Comparison of ENCODE assay signal across 19 cellular contexts in genomic region chr17:37283414-37283961, GRCh38.
"Had no signal": no experiment of that assay in that cellular context is flagged by ENCODE, and none has a peak within 500 bp of the region (broad histone marks: within the 10 kb centered on the region; RNA-seq: fewer than 3 reads in every experiment).

No MANE protein-coding gene starts in this region.

- H3K36me3 ChIP-seq: ascending aorta, neural progenitor cell, thyroid gland had no signal

- DNase-seq: activated CD4-positive, alpha-beta T cell treated with anti-CD3 and anti-CD28 coated beads, Interleukin-2, amount 50 U/mL, for 48 hours; activated naive CD4-positive, alpha-beta T cell treated with Interleukin-2 at 50 U/mL for 16 hours; caudate nucleus; effector CD4-positive, alpha-beta T cell; head of caudate nucleus; lower lobe of right lung; midbrain; posterior cingulate gyrus; retina; stimulated activated CD4-positive, alpha-beta T cell treated with anti-CD3 and anti-CD28 coated beads, Interleukin-4, amount 100 ng/mL, for 1 hour; stimulated activated naive B cell treated with anti-CD40 and anti-IgM and Interleukin-4, amounts not matched to agents 10 μg/mL and 1 μg/mL and 100 μg/mL, for 72 hours; T-helper 1 cell; T1000; thyroid gland had no signal

- H3K4me1 Mint-ChIP-seq: activated T-helper 17 cell treated with anti-CD3 and anti-CD28 coated beads, Interleukin-2, amount 50 U/mL, for 72 hours; stimulated activated naive B cell treated with anti-CD40 and anti-IgM and Interleukin-4, amounts not matched to agents 10 μg/mL and 1 μg/mL and 100 μg/mL, for 72 hours had no signal

- H3K9me3 ChIP-seq: ascending aorta, esophagus muscularis mucosa, lower lobe of right lung, thyroid gland had no signal

- ATAC-seq: activated T-helper 17 cell treated with anti-CD3 and anti-CD28 coated beads, Interleukin-2, amount 50 U/mL, for 72 hours; stimulated activated naive B cell treated with anti-CD40 and anti-IgM and Interleukin-4, amounts not matched to agents 10 μg/mL and 1 μg/mL and 100 μg/mL, for 72 hours had no signal

- H3K27ac Mint-ChIP-seq: activated T-helper 17 cell treated with anti-CD3 and anti-CD28 coated beads, Interleukin-2, amount 50 U/mL, for 72 hours; stimulated activated naive B cell treated with anti-CD40 and anti-IgM and Interleukin-4, amounts not matched to agents 10 μg/mL and 1 μg/mL and 100 μg/mL, for 72 hours had no signal

- H3K27me3 ChIP-seq: ascending aorta, esophagus muscularis mucosa, neural progenitor cell, thyroid gland had no signal

- H3K27ac ChIP-seq: ascending aorta, coronary artery, esophagus muscularis mucosa, lower lobe of right lung, neural progenitor cell, thyroid gland had no signal

- H3K27me3 Mint-ChIP-seq: activated T-helper 17 cell treated with anti-CD3 and anti-CD28 coated beads, Interleukin-2, amount 50 U/mL, for 72 hours; stimulated activated naive B cell treated with anti-CD40 and anti-IgM and Interleukin-4, amounts not matched to agents 10 μg/mL and 1 μg/mL and 100 μg/mL, for 72 hours had no signal

- H3K4me1 ChIP-seq: neural progenitor cell, thyroid gland had no signal

- H3K4me3 Mint-ChIP-seq: activated T-helper 17 cell treated with anti-CD3 and anti-CD28 coated beads, Interleukin-2, amount 50 U/mL, for 72 hours; neural progenitor cell; stimulated activated naive B cell treated with anti-CD40 and anti-IgM and Interleukin-4, amounts not matched to agents 10 μg/mL and 1 μg/mL and 100 μg/mL, for 72 hours had no signal

- H3K4me3 ChIP-seq: ascending aorta, coronary artery, esophagus muscularis mucosa, lower lobe of right lung, neural progenitor cell, thyroid gland had no signal

- H3K9me3 Mint-ChIP-seq: activated T-helper 17 cell treated with anti-CD3 and anti-CD28 coated beads, Interleukin-2, amount 50 U/mL, for 72 hours; neural progenitor cell; stimulated activated naive B cell treated with anti-CD40 and anti-IgM and Interleukin-4, amounts not matched to agents 10 μg/mL and 1 μg/mL and 100 μg/mL, for 72 hours had no signal
